9 cellular contexts compared by ENCODE assay signal in the genomic region with DNA sequence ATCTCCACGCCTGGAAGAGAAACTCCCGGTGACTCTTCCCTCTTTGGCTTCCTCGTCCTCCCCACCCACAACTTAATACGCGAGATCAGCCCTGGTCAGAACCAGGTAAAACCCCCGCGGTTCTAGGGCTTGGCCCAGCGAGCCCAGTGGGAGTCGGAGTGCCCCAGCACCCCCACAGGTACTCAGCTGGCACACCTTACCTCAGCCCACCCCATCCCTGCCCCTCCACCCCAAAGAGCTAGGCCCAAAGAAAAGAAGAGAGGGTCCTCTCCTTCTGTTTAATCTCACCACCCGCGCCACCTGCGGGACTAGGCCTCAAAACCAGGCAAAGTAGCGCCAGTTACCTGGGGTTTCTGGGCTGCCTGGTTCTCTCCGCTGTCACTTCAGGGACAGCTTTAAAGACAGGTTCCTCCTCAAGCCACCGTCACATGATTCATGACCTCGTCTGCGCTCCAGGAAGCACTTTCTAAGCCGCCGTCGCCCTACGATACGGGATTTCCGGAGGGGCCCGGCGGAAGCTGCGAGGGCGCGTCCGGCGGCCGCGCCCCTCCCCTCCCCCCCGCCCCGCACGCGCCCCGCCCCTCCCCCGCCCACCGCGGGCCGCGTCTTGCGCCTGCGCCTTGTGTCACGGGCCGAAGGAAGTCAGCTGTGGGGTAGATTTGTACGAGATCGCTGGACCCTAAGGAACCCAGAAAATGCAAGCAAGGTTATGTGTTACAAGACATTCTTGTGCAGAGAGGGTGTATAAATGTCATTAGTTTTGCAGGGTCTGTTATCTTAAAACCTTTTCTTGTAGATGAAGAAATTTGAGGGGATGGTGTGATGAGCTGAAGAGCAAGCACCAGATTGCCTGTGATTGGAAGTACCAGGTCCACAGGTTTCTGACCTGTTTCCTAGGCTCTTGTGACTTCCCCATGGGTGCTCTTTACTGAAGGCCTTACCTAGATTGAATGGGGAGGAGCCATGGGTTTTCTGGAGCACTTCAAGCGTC. TPM values are rescaled to one million over a fixed set of nuclear protein-coding genes. Genes with fewer than 3 reads are reported as not detected.
DNase-seq lines count a peak whose midpoint lies in the region; ATAC-seq, FAIRE-seq and TF ChIP-seq lines count a peak whose summit lies in the region.
"Had no signal": no experiment of that assay in that cellular context is flagged by ENCODE, and none has a peak within 500 bp of the region (broad histone marks: within the 10 kb centered on the region; RNA-seq: fewer than 3 reads in every experiment).

A gene with protein sequence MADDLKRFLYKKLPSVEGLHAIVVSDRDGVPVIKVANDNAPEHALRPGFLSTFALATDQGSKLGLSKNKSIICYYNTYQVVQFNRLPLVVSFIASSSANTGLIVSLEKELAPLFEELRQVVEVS (minus strand): TSS at position 437 of the 991 bp plus-strand sequence. CDS start 464 bp downstream, outside the sequence.

- intact Hi-C loops in activated CD4-positive, alpha-beta T cell treated with anti-CD3 and anti-CD28 coated beads for 36 hours (cut with DNase I, micrococcal nuclease): loop anchor here (1.0 to 5.0 kb wide), 6 partner anchors 37 to 807 kb away; partner anchors contain the start of genes ADH5 (in 2 of the 2), DNAJB14 (in 2 of the 2) and DAPP1 (in 1 of the 2)

- H3K27me3 Mint-ChIP-seq in activated CD4-positive, alpha-beta T cell treated with anti-CD3 and anti-CD28 coated beads for 36 hours: no peaks in the 10 kb centered on the region
- no peaks in the 10 kb centered on the region for H3K27me3 Mint-ChIP-seq in chondrocyte (ENCODE audit: low read depth)

- H3K36me3 ChIP-seq in kidney epithelial cell (ENCODE audit: control insufficient read depth, insufficient read depth, low read length): no peaks in the 10 kb centered on the region

- peaks cover 10% of the 10 kb centered on the region for H3K36me3 Mint-ChIP-seq in activated CD4-positive, alpha-beta T cell treated with anti-CD3 and anti-CD28 coated beads for 36 hours (ENCODE audit: low read depth)
- peaks cover 2% of the 10 kb centered on the region for H3K36me3 Mint-ChIP-seq in chondrocyte (ENCODE audit: low read depth)

- peak within 1 kb of the TSS; percentile 96 for H3K4me3 Mint-ChIP-seq in activated CD4-positive, alpha-beta T cell treated with anti-CD3 and anti-CD28 coated beads for 36 hours
- H3K4me3 Mint-ChIP-seq in chondrocyte (ENCODE audit: unreplicated experiment): peak within 1 kb of the TSS; percentile 98

- H3K4me3 ChIP-seq in kidney epithelial cell (ENCODE audit: low read depth, low read length): peak within 1 kb of the TSS; percentile 98

- H3K27ac Mint-ChIP-seq in activated CD4-positive, alpha-beta T cell treated with anti-CD3 and anti-CD28 coated beads for 36 hours: peak within 1 kb of the TSS; percentile 94
- peak within 1 kb of the TSS; percentile 99 for H3K27ac Mint-ChIP-seq in chondrocyte (ENCODE audit: unreplicated experiment)

- POLR2A ChIA-PET in activated CD4-positive, alpha-beta T cell treated with anti-CD3 and anti-CD28 coated beads for 36 hours (lab: Charles Lee): interaction anchor here (0.6 to 1.5 kb wide), 6 partner anchors 42 to 331 kb away, joined by 3 to 16 read pairs (median 6); partner anchors contain the start of genes DNAJB14, H2AZ1 and TRMT10A

- no peaks in the 10 kb centered on the region for H3K9me3 Mint-ChIP-seq in activated CD4-positive, alpha-beta T cell treated with anti-CD3 and anti-CD28 coated beads for 36 hours (ENCODE audit: low read depth)
- H3K9me3 Mint-ChIP-seq in chondrocyte (ENCODE audit: low read depth): no peaks in the 10 kb centered on the region

- ATAC-seq in HG03442 (IDR thresholded peaks at IDR 0.05; ENCODE audit: unreplicated experiment): peak; percentile 100
- ATAC-seq in activated CD4-positive, alpha-beta T cell treated with anti-CD3 and anti-CD28 coated beads for 36 hours: peak; percentile 100

- peak; percentile 98 for FAIRE-seq in GM19239 (lab: Jason Lieb, UNC)
- FAIRE-seq: TTC549 had no signal

- peaks cover 33% of the 10 kb centered on the region for H3K4me1 Mint-ChIP-seq in activated CD4-positive, alpha-beta T cell treated with anti-CD3 and anti-CD28 coated beads for 36 hours
- peaks cover 39% of the 10 kb centered on the region for H3K4me1 Mint-ChIP-seq in chondrocyte (ENCODE audit: low read depth)

- H3K27me3 ChIP-seq in kidney epithelial cell (ENCODE audit: control insufficient read depth, insufficient read depth, low read length): no peaks in the 10 kb centered on the region

- TF ChIP-seq CTCF in chondrocyte (IDR thresholded peaks at IDR 0.05) (no peak), kidney epithelial cell (IDR thresholded peaks at IDR 0.05; ENCODE audit: insufficient read depth, low read length, poor library complexity, severe bottlenecking) (no peak)

- peak; percentile 96 for DNase-seq in Ammon's horn (ENCODE audit: low spot score)
- DNase-seq in GM19239 (ENCODE audit: insufficient read length, low spot score): peak; percentile 75
- peak; percentile 66 to 79 for DNase-seq in NCI-H524 (lab: John Stamatoyannopoulos, UW)
- DNase-seq in activated CD4-positive, alpha-beta T cell treated with anti-CD3 and anti-CD28 coated beads for 36 hours: peak; percentile 94
- peak; percentile 95 for DNase-seq in chondrocyte (ENCODE audit: low spot score)
- peak; percentile 74 for DNase-seq in kidney epithelial cell (ENCODE audit: low read depth)
- peak; percentile 90 for DNase-seq in stimulated activated CD4-positive, alpha-beta T cell treated with anti-CD3 and anti-CD28 coated beads, Interleukin-15, amount 100 ng/mL, for 24 hours

- CTCF ChIA-PET in activated CD4-positive, alpha-beta T cell treated with anti-CD3 and anti-CD28 coated beads for 36 hours (lab: Charles Lee): interaction anchor here (0.7 to 2.2 kb wide), 6 partner anchors 51 to 327 kb away, joined by 3 to 8 read pairs (median 4); partner anchors contain the start of genes DAPP1 and DNAJB14

RNA-seq across cellular contexts. Expression of the gene that starts here (rescaled TPM):
- total RNA-seq in activated CD4-positive, alpha-beta T cell treated with anti-CD3 and anti-CD28 coated beads for 36 hours: 10 to 100 TPM; 28.5 to 30.4 TPM
- 34.2 to 38.8 TPM (median 36.2 TPM) in 3 replicates for total RNA-seq in chondrocyte
- 60.7 and 71.4 TPM in 2 replicates for total RNA-seq in kidney epithelial cell

Comparison
In these comparisons a context has a peak if more than half of its experiments do, and no peak if none do; other contexts are left out.
1. Peak in every context shown above with its lines: DNase-seq, ATAC-seq and H3K4me3 ChIP-seq.